Comparison of ENCODE assay signal across 8 cellular contexts in genomic region chr1:6199298-6200187, GRCh38. TPM values are rescaled to one million over a fixed set of nuclear protein-coding genes. Genes with fewer than 3 reads are reported as not detected.
DNase-seq lines count a peak whose midpoint lies in the region; ATAC-seq, FAIRE-seq and TF ChIP-seq lines count a peak whose summit lies in the region.

TSS of gene RPL22 (minus strand) at chr1:6199595. CDS start at chr1:6199573, 22 bp downstream.

- peaks cover 14% of the 10 kb centered on the region for H3K4me1 ChIP-seq in iPS-20b (ENCODE audit: insufficient read depth, low read length)

- FAIRE-seq in bronchial epithelial cell (lab: Jason Lieb, UNC) = no peak

- H3K4me3 ChIP-seq in AG04449 (ENCODE audit: low read depth, low read length) (peak within 1 kb of the TSS; percentile 93), WI38 (ENCODE audit: low read depth, low read length) (peak within 1 kb of the TSS; percentile 100), bronchial epithelial cell (ENCODE audit: low read depth, low read length) (peak within 1 kb of the TSS; percentile 97), iPS-20b (ENCODE audit: low read length) (peak within 1 kb of the TSS; percentile 76), skin epidermis (peak within 1 kb of the TSS; percentile 85 to 100 (median 95))

- H3K9me3 ChIP-seq in iPS-20b (ENCODE audit: insufficient read depth, low read depth, low read length) = no peaks in the 10 kb centered on the region

- CTCF ChIA-PET in AG04449 (lab: Yijun Ruan, JAX) = interaction anchor here (0.9 to 9.3 kb wide), 7 partner anchors 7 to 152 kb away, joined by 3 to 57 read pairs (median 3); partner anchors contain the start of gene RNF207

- POLR2A ChIA-PET in AG04449 (lab: Yijun Ruan, JAX) = interaction anchor here (0.5 to 0.9 kb wide), 3 partner anchors 9 to 19 kb away, joined by 3 read pairs; no protein-coding TSS in a partner anchor

- TF ChIP-seq CTCF in AG04449 (IDR thresholded peaks at IDR 0.05; ENCODE audit: insufficient read depth, low read length, missing control alignments) (no peak), WI38 (IDR thresholded peaks at IDR 0.05; ENCODE audit: low read depth, low read length) (no peak), bronchial epithelial cell (IDR thresholded peaks at IDR 0.05; ENCODE audit: insufficient read depth, low read length, severe bottlenecking) (no peak)

- peak within 1 kb of the TSS; percentile 88 for H3K27ac ChIP-seq in iPS-20b (ENCODE audit: low read length)
- peak within 1 kb of the TSS; percentile 83 to 98 (median 92) for H3K27ac ChIP-seq in skin epidermis

- peaks cover 9% of the 10 kb centered on the region for H3K36me3 ChIP-seq in bronchial epithelial cell (ENCODE audit: control insufficient read depth, insufficient read depth, low read length)
- H3K36me3 ChIP-seq in iPS-20b (ENCODE audit: insufficient read depth, low read depth, low read length) = peaks cover 39% of the 10 kb centered on the region

- H3K9ac ChIP-seq in iPS-20b (ENCODE audit: low read depth, low read length) = peak within 1 kb of the TSS; percentile 83

- no peaks in the 10 kb centered on the region for H3K27me3 ChIP-seq in bronchial epithelial cell (ENCODE audit: control insufficient read depth, insufficient read depth, low read length)
- H3K27me3 ChIP-seq in iPS-20b (ENCODE audit: insufficient read depth, low read length) = no peaks in the 10 kb centered on the region

- DNase-seq in AG04449 (ENCODE audit: low read depth, low spot score) = peak; percentile 95
- DNase-seq in NCI-H2227 treated with DMSO at 0.1 percent for 48 hours (lab: John Stamatoyannopoulos, UW) = peak; percentile 99
- peak; percentile 95 for DNase-seq in bronchial epithelial cell (ENCODE audit: low read depth)

- ATAC-seq in GM18907 (IDR thresholded peaks at IDR 0.05; ENCODE audit: unreplicated experiment) (peak; percentile 96), HG03159 (IDR thresholded peaks at IDR 0.05; ENCODE audit: unreplicated experiment) (peak; percentile 92)

RNA-seq across cellular contexts. Expression of gene RPL22, which starts in this region (rescaled TPM):
- 153 and 194 TPM in 2 replicates for total RNA-seq in bronchial epithelial cell

Comparison
In these comparisons a context has a peak if more than half of its experiments do, and no peak if none do; other contexts are left out.
1. Peak in every context shown above with its lines: DNase-seq, ATAC-seq, H3K4me3 ChIP-seq and H3K27ac ChIP-seq.